Comparison of ENCODE assay signal across 8 cellular contexts in genomic region chr1:36397378-36398230, GRCh38. TPM values are rescaled to one million over a fixed set of nuclear protein-coding genes. Genes with fewer than 3 reads are reported as not detected.
DNase-seq lines count a peak whose midpoint lies in the region; ATAC-seq and TF ChIP-seq lines count a peak whose summit lies in the region.

Gene LSM10, minus strand, starts transcription at chr1:36397908. Its CDS starts 3,779 bp downstream, at chr1:36394129.

- ATAC-seq in HG02938 (IDR thresholded peaks at IDR 0.05; ENCODE audit: unreplicated experiment), result peak; percentile 82
- peak; percentile 81 for ATAC-seq in T-helper 17 cell
- peak; percentile 96 to 97 for ATAC-seq in left cardiac atrium

- peaks cover 8 to 14% of the 10 kb centered on the region in 2 donors for H3K36me3 ChIP-seq in prostate gland

- peak within 1 kb of the TSS; percentile 58 to 67 for H3K4me3 ChIP-seq in prostate gland

- H3K36me3 Mint-ChIP-seq in T-helper 17 cell (ENCODE audit: low read depth), result peaks cover 3% of the 10 kb centered on the region

- H3K4me3 Mint-ChIP-seq in T-helper 17 cell, result peak within 1 kb of the TSS; percentile 100

- H3K27ac ChIP-seq in prostate gland, result peak within 1 kb of the TSS; percentile 84 to 90

- peak; percentile 93 for TF ChIP-seq POLR2A in GM15510 (IDR thresholded peaks at IDR 0.05; ENCODE audit: borderline replicate concordance, extremely low read depth, insufficient read length)
- TF ChIP-seq POLR2A in prostate gland (IDR thresholded peaks at IDR 0.05), result peak; percentile 90

- H3K27me3 ChIP-seq in prostate gland (replicated peaks; ENCODE audit: insufficient read depth), result no peaks in the 10 kb centered on the region

- no peaks in the 10 kb centered on the region for H3K4me1 ChIP-seq in prostate gland (replicated peaks)

- H3K27me3 Mint-ChIP-seq in T-helper 17 cell, result no peaks in the 10 kb centered on the region

- no peaks in the 10 kb centered on the region for H3K9me3 ChIP-seq in T-helper 17 cell (ENCODE audit: control insufficient read depth, low read length, poor library complexity, severe bottlenecking)
- no peaks in the 10 kb centered on the region for H3K9me3 ChIP-seq in prostate gland

- under 1% methylated on average over 54 of the region's 60 CpGs for WGBS in prostate gland

- peak within 1 kb of the TSS; percentile 99 for H3K27ac Mint-ChIP-seq in T-helper 17 cell

- no peak for TF ChIP-seq CTCF in prostate gland (IDR thresholded peaks at IDR 0.05)

- peaks cover 27% of the 10 kb centered on the region for H3K4me1 Mint-ChIP-seq in T-helper 17 cell

- DNase-seq in NCI-H187 (lab: John Stamatoyannopoulos, UW) (peak; percentile 45 to 83), T-helper 17 cell (peak; percentile 79 to 82 (median 81)), amniotic stem cell (lab: John Stamatoyannopoulos, UW) (peak; percentile 98), left cardiac atrium (peak; percentile 96), prostate gland (ENCODE audit: low spot score) (peak; percentile 92), ureter (ENCODE audit: low spot score) (peak; percentile 96)

- intact Hi-C loops in left cardiac atrium (cut with DNase I) (no loop called here), prostate gland (cut with DNase I) (loop anchor here (1.0 kb wide), 1 partner anchor 8 kb away; no protein-coding TSS in a partner anchor)

RNA-seq across cellular contexts. Expression of gene LSM10, which starts in this region (rescaled TPM):
- total RNA-seq in T-helper 17 cell, result 10 to 100 TPM; 26.4 to 31.1 TPM
- 10 to 100 TPM; 59.2 to 63.9 TPM for total RNA-seq in left cardiac atrium
- 10 to 100 TPM; 36.8 to 72.7 TPM for total RNA-seq in prostate gland
- 28.9 TPM for total RNA-seq in ureter

Comparison
In these comparisons a context has a peak if more than half of its experiments do, and no peak if none do; other contexts are left out.
1. Peak in every context shown above with its lines: DNase-seq, ATAC-seq, H3K4me3 ChIP-seq and H3K27ac ChIP-seq.